In genomic region chr11:128718064-128718463, GRCh38 we compare ENCODE assay signal across 11 cellular contexts. TPM values are rescaled to one million over a fixed set of nuclear protein-coding genes. Genes with fewer than 3 reads are reported as not detected.
DNase-seq lines count a peak whose midpoint lies in the region; ATAC-seq and TF ChIP-seq lines count a peak whose summit lies in the region.
"Had no signal": no experiment of that assay in that cellular context is flagged by ENCODE, and none has a peak within 500 bp of the region (broad histone marks: within the 10 kb centered on the region; RNA-seq: fewer than 3 reads in every experiment).

No MANE protein-coding gene starts in this region.

- POLR2A ChIA-PET in activated CD4-positive, alpha-beta T cell treated with anti-CD3 and anti-CD28 coated beads for 36 hours (lab: Charles Lee), result no interaction called here

- ATAC-seq in activated CD4-positive, alpha-beta T cell treated with anti-CD3 and anti-CD28 coated beads for 36 hours, result no peak
- ATAC-seq in gastroesophageal sphincter (no peak), left lobe of liver (no peak), GM19395 (IDR thresholded peaks at IDR 0.05; ENCODE audit: unreplicated experiment) (no peak)
- ATAC-seq in stimulated activated naive B cell treated with anti-CD40 and anti-IgM and Interleukin-4, amounts not matched to agents 10 μg/mL and 1 μg/mL and 100 μg/mL, for 72 hours (replicated peaks), result no peak

- TF ChIP-seq EP300 in gastroesophageal sphincter (IDR thresholded peaks at IDR 0.05), result no peak

- no peaks in the 10 kb centered on the region for H3K27me3 Mint-ChIP-seq in activated CD4-positive, alpha-beta T cell treated with anti-CD3 and anti-CD28 coated beads for 36 hours
- no peaks in the 10 kb centered on the region for H3K27me3 Mint-ChIP-seq in stimulated activated naive B cell treated with anti-CD40 and anti-IgM and Interleukin-4, amounts not matched to agents 10 μg/mL and 1 μg/mL and 100 μg/mL, for 72 hours

- H3K27me3 ChIP-seq in SU-DHL-6 (ENCODE audit: low read length) (no peaks in the 10 kb centered on the region), gastroesophageal sphincter (no peaks in the 10 kb centered on the region)

- H3K27ac ChIP-seq in SU-DHL-6 (ENCODE audit: low read depth, low read length), result peak overlapping the region; percentile 100
- H3K27ac ChIP-seq in gastroesophageal sphincter, result peak overlapping the region; percentile 35 to 75 (median 68)

- peak overlapping the region; percentile 17 for H3K4me3 ChIP-seq in SU-DHL-6 (ENCODE audit: insufficient read depth, low read length, poor library complexity, severe bottlenecking)
- no peak overlapping the region for H3K4me3 ChIP-seq in gastroesophageal sphincter
- H3K4me3 ChIP-seq: smooth muscle cell, tibial artery had no signal

- H3K9ac ChIP-seq in SU-DHL-6 (ENCODE audit: low read length), result peak overlapping the region; percentile 72

- peak overlapping the region; percentile 96 for H3K27ac Mint-ChIP-seq in activated CD4-positive, alpha-beta T cell treated with anti-CD3 and anti-CD28 coated beads for 36 hours
- H3K27ac Mint-ChIP-seq in stimulated activated naive B cell treated with anti-CD40 and anti-IgM and Interleukin-4, amounts not matched to agents 10 μg/mL and 1 μg/mL and 100 μg/mL, for 72 hours, result peak overlapping the region; percentile 99
- H3K27ac Mint-ChIP-seq: endodermal cell had no signal

- peaks cover 100% of the 10 kb centered on the region for H3K79me2 ChIP-seq in SU-DHL-6 (ENCODE audit: insufficient read depth, low read length)

- peaks cover 8% of the 10 kb centered on the region for H3K36me3 Mint-ChIP-seq in activated CD4-positive, alpha-beta T cell treated with anti-CD3 and anti-CD28 coated beads for 36 hours (ENCODE audit: low read depth)
- H3K36me3 Mint-ChIP-seq in stimulated activated naive B cell treated with anti-CD40 and anti-IgM and Interleukin-4, amounts not matched to agents 10 μg/mL and 1 μg/mL and 100 μg/mL, for 72 hours, result peaks cover 0 to 13% of the 10 kb centered on the region in 2 donors

- no peak overlapping the region for H2AFZ ChIP-seq in SU-DHL-6 (ENCODE audit: low read depth, low read length, severe bottlenecking)

- intact Hi-C loops in activated CD4-positive, alpha-beta T cell treated with anti-CD3 and anti-CD28 coated beads for 36 hours (cut with DNase I, micrococcal nuclease), result loop anchor here in 1 of 2 experiments (5.0 kb wide), 1 partner anchor 39 kb away; no protein-coding TSS in a partner anchor

- no peak for DNase-seq in activated CD4-positive, alpha-beta T cell treated with anti-CD3 and anti-CD28 coated beads for 36 hours
- DNase-seq in activated CD4-positive, alpha-beta T cell treated with anti-CD3 and anti-CD28 coated beads, Interleukin-2, amount 50 U/mL, for 1 hour, result no peak
- DNase-seq in stimulated activated naive B cell treated with anti-CD40 and anti-IgM and Interleukin-4, amounts not matched to agents 10 μg/mL and 1 μg/mL and 100 μg/mL, for 72 hours, result no peak
- DNase-seq in left lobe of liver (ENCODE audit: low spot score) (no peak), NCI-H128 (lab: John Stamatoyannopoulos, UW; ENCODE audit: unreplicated experiment) (no peak)
- DNase-seq: endodermal cell, tibial artery had no signal

- no peak for TF ChIP-seq POLR2A in gastroesophageal sphincter (IDR thresholded peaks at IDR 0.05)

- H3K9me3 ChIP-seq in SU-DHL-6 (ENCODE audit: insufficient read depth, low read length) (no peaks in the 10 kb centered on the region), gastroesophageal sphincter (no peaks in the 10 kb centered on the region)
- H3K9me3 ChIP-seq: tibial artery had no signal

- H3K9me2 ChIP-seq in SU-DHL-6 (replicated peaks; ENCODE audit: insufficient read depth, low read length), result no peaks in the 10 kb centered on the region

- no peaks in the 10 kb centered on the region for H3K36me3 ChIP-seq in SU-DHL-6 (ENCODE audit: low read length)
- no peaks in the 10 kb centered on the region for H3K36me3 ChIP-seq in gastroesophageal sphincter
- H3K36me3 ChIP-seq: tibial artery had no signal

- no peaks in the 10 kb centered on the region for H4K20me1 ChIP-seq in SU-DHL-6 (ENCODE audit: low read depth, low read length)

- TF ChIP-seq CTCF in SU-DHL-6 (IDR thresholded peaks at IDR 0.05; ENCODE audit: insufficient read depth, low read length, poor library complexity, severe bottlenecking) (no peak), gastroesophageal sphincter (IDR thresholded peaks at IDR 0.05) (no peak)

- peak overlapping the region; percentile 58 for H3K4me3 Mint-ChIP-seq in activated CD4-positive, alpha-beta T cell treated with anti-CD3 and anti-CD28 coated beads for 36 hours
- H3K4me3 Mint-ChIP-seq in stimulated activated naive B cell treated with anti-CD40 and anti-IgM and Interleukin-4, amounts not matched to agents 10 μg/mL and 1 μg/mL and 100 μg/mL, for 72 hours, result peak overlapping the region; percentile 79 to 87
- H3K4me3 Mint-ChIP-seq: endodermal cell had no signal

- peaks cover 99% of the 10 kb centered on the region for H3K4me1 Mint-ChIP-seq in activated CD4-positive, alpha-beta T cell treated with anti-CD3 and anti-CD28 coated beads for 36 hours
- H3K4me1 Mint-ChIP-seq in stimulated activated naive B cell treated with anti-CD40 and anti-IgM and Interleukin-4, amounts not matched to agents 10 μg/mL and 1 μg/mL and 100 μg/mL, for 72 hours, result peaks cover 86 to 98% of the 10 kb centered on the region in 2 donors

- CTCF ChIA-PET in activated CD4-positive, alpha-beta T cell treated with anti-CD3 and anti-CD28 coated beads for 36 hours (lab: Charles Lee), result interaction anchor here (0.9 to 2.3 kb wide), 9 partner anchors 10 to 58 kb away, joined by 3 to 15 read pairs (median 6); no protein-coding TSS in a partner anchor

- H3K9me3 Mint-ChIP-seq in activated CD4-positive, alpha-beta T cell treated with anti-CD3 and anti-CD28 coated beads for 36 hours (ENCODE audit: low read depth), result no peaks in the 10 kb centered on the region
- H3K9me3 Mint-ChIP-seq in stimulated activated naive B cell treated with anti-CD40 and anti-IgM and Interleukin-4, amounts not matched to agents 10 μg/mL and 1 μg/mL and 100 μg/mL, for 72 hours, result no peaks in the 10 kb centered on the region
- H3K9me3 Mint-ChIP-seq: endodermal cell had no signal

- WGBS in gastroesophageal sphincter (ENCODE audit: low coverage in 1 of 2), 2 donors, result 81 to 83% methylated on average over 3 of the region's 3 CpGs

- H3K4me2 ChIP-seq in SU-DHL-6 (ENCODE audit: low read depth, low read length, poor library complexity, severe bottlenecking), result peak overlapping the region; percentile 99
- H3K4me2 ChIP-seq: smooth muscle cell had no signal

- H3K4me1 ChIP-seq in gastroesophageal sphincter, result peaks cover 11 to 72% (median 24%) of the 10 kb centered on the region in 3 donors

- H3F3A ChIP-seq in SU-DHL-6 (ENCODE audit: insufficient read depth), result peaks cover 56% of the 10 kb centered on the region; the same call in 1 of the 2 replicates

RNA-seq across cellular contexts. Expression of gene FLI1, which starts 24.2 kb away (rescaled TPM):
- total RNA-seq in activated CD4-positive, alpha-beta T cell treated with anti-CD3 and anti-CD28 coated beads for 36 hours, result 10 to 100 TPM; 40.4 to 57.0 TPM
- total RNA-seq in gastroesophageal sphincter (10 to 100 TPM; 13.8 to 21.6 (median 17.9) TPM), left lobe of liver (3.4 TPM)
